Comparison of ENCODE assay signal across 23 cellular contexts in genomic region chr21:46427516-46427915, GRCh38. TPM values are rescaled to one million over a fixed set of nuclear protein-coding genes. Genes with fewer than 3 reads are reported as not detected.
DNase-seq lines count a peak whose midpoint lies in the region; ATAC-seq, FAIRE-seq and TF ChIP-seq lines count a peak whose summit lies in the region.
"Had no signal": no experiment of that assay in that cellular context is flagged by ENCODE, and none has a peak within 500 bp of the region (broad histone marks: within the 10 kb centered on the region; RNA-seq: fewer than 3 reads in every experiment).

No MANE protein-coding gene starts in this region.

- no peak overlapping the region for H3K4me2 ChIP-seq in H1 (ENCODE audit: insufficient read depth in 1 of 2, low read depth in 2 of 2, low read length in 2 of 2)
- no peak overlapping the region for H3K4me2 ChIP-seq in neuronal stem cell (ENCODE audit: insufficient read depth, low read length, poor library complexity, severe bottlenecking)

- H3K23ac ChIP-seq in H1 (ENCODE audit: insufficient read length) (no peak overlapping the region), neuronal stem cell (ENCODE audit: low read depth, low read length, poor library complexity) (no peak overlapping the region)

- H3K4me1 ChIP-seq in H1 (replicated peaks in 1 of 4; ENCODE audit: control insufficient read depth in 3 of 4, insufficient read depth in 4 of 4, low read length in 3 of 4): peaks cover 0 to 9% (median 6%) of the 10 kb centered on the region in 4 experiments; a peak in 4 of 7 replicates
- peaks cover 2 to 3% of the 10 kb centered on the region in 2 donors for H3K4me1 ChIP-seq in neuronal stem cell (ENCODE audit: control insufficient read depth in 2 of 2, insufficient read depth in 1 of 2, low read depth in 1 of 2, low read length in 2 of 2)

- H4K8ac ChIP-seq in H1 (ENCODE audit: extremely low read depth, insufficient read depth, low read length): peak overlapping the region; percentile 16
- no peak overlapping the region for H4K8ac ChIP-seq in neuronal stem cell (ENCODE audit: low read depth, low read length)

- no peaks in the 10 kb centered on the region for H3K9me3 Mint-ChIP-seq in activated naive CD4-positive, alpha-beta T cell treated with anti-CD3 and anti-CD28 coated beads, Interleukin-2, amount 10 ng/mL, durations not matched to agents 7 days and 5 days
- no peaks in the 10 kb centered on the region for H3K9me3 Mint-ChIP-seq in WTC11
- H3K9me3 Mint-ChIP-seq: HFFc6 had no signal

- H3K18ac ChIP-seq in H1 (ENCODE audit: extremely low read depth, low read length) (no peak overlapping the region), neuronal stem cell (ENCODE audit: low read length) (no peak overlapping the region)

- DNase-seq in activated naive CD4-positive, alpha-beta T cell treated with anti-CD3 and anti-CD28 coated beads, Interleukin-2, amount 10 ng/mL, durations not matched to agents 7 days and 5 days: no peak
- DNase-seq in activated naive CD4-positive, alpha-beta T cell (lab: John Stamatoyannopoulos, UW): no peak
- DNase-seq in WTC11 (ENCODE audit: low spot score) (no peak), H1 (ENCODE audit: low read depth in 1 of 2, low spot score in 2 of 2) (no peak), neuronal stem cell (ENCODE audit: low spot score) (no peak), retina (no peak)
- DNase-seq in stimulated activated naive CD4-positive, alpha-beta T cell treated with Interleukin-2 at 50 U/mL for 16 hours (lab: John Stamatoyannopoulos, UW): no peak
- DNase-seq: 8988T, Calu3, DMS79 treated with DMSO at 0.1 percent for 48 hours, GOT3, HFFc6, IMR-90, NCI-H1417 treated with DMSO at 0.1 percent for 48 hours, NCI-H187 treated with DMSO at 0.1 percent for 48 hours, NCI-H226, NCI-H524, NCI-H82, OCI-M1, SHP77 treated with DMSO at 0.1 percent for 48 hours had no signal

- H3K36me3 ChIP-seq in H1 (ENCODE audit: control insufficient read depth in 2 of 4, insufficient read depth in 4 of 4, low read length in 3 of 4) (peaks cover 14 to 40% (median 25%) of the 10 kb centered on the region in 4 experiments), neuronal stem cell (replicated peaks in 1 of 2; ENCODE audit: control insufficient read depth in 2 of 2, insufficient read depth in 2 of 2, low read length in 2 of 2) (peaks cover 43 to 78% of the 10 kb centered on the region in 2 donors)

- TF ChIP-seq EP300 in H1 (IDR thresholded peaks at IDR 0.05; ENCODE audit: borderline replicate concordance in 1 of 2, low read depth in 2 of 2, low read length in 2 of 2): no peak

- no peak overlapping the region for H2AK5ac ChIP-seq in H1 (ENCODE audit: low read depth, low read length)
- H2AK5ac ChIP-seq in neuronal stem cell (ENCODE audit: low read depth, low read length): no peak overlapping the region

- CTCF ChIA-PET in activated naive CD4-positive, alpha-beta T cell treated with anti-CD3 and anti-CD28 coated beads, Interleukin-2, amount 10 ng/mL, durations not matched to agents 7 days and 5 days (lab: Charles Lee): no interaction called here
- CTCF ChIA-PET in WTC11 (lab: Charles Lee) (no interaction called here), H1 (lab: Charles Lee; ENCODE audit: partially characterized antibody) (no interaction called here)

- 95% methylated on average over 12 of the region's 14 CpGs; no CpG with 5 or more reads in 1 of the 2 experiments for WGBS in H1 (ENCODE audit: extremely low coverage in 1 of 2, insufficient coverage in 1 of 2, insufficient read length in 1 of 2, insufficient replicate concordance in 2 of 2, low coverage in 1 of 2, low lambda C conversion rate in 2 of 2, missing lambda C conversion rate in 1 of 2), 2 experiments
- no CpG with 5 or more reads among the region's 14 CpGs for WGBS in neuronal stem cell (ENCODE audit: extremely low coverage in 2 of 2, insufficient read length in 2 of 2, insufficient replicate concordance in 1 of 2), 2 donors

- peak overlapping the region; percentile 65 for H3K27ac Mint-ChIP-seq in activated naive CD4-positive, alpha-beta T cell treated with anti-CD3 and anti-CD28 coated beads, Interleukin-2, amount 10 ng/mL, durations not matched to agents 7 days and 5 days
- 0 out of 2 replicates have a peak overlapping the region, but pooled peaks have one; percentile 68 for H3K27ac Mint-ChIP-seq in WTC11
- H3K27ac Mint-ChIP-seq: B cell, HFFc6 had no signal

- H3K27me3 ChIP-seq in H1 (replicated peaks in 1 of 4; ENCODE audit: control insufficient read depth in 3 of 4, extremely low read depth in 1 of 4, insufficient read depth in 3 of 4, low read length in 3 of 4) (no peaks in the 10 kb centered on the region), neuronal stem cell (ENCODE audit: control insufficient read depth in 3 of 3, insufficient read depth in 3 of 3, low read depth in 1 of 3, low read length in 3 of 3) (no peaks in the 10 kb centered on the region)

- H3K4ac ChIP-seq in H1 (replicated peaks; ENCODE audit: insufficient read length, low read depth, low read length) (no peak overlapping the region), neuronal stem cell (ENCODE audit: low read length) (no peak overlapping the region)

- H2BK15ac ChIP-seq in H1 (ENCODE audit: low read length): no peak overlapping the region
- no peak overlapping the region for H2BK15ac ChIP-seq in neuronal stem cell (ENCODE audit: low read length)

- peaks cover 37% of the 10 kb centered on the region for H3K36me3 Mint-ChIP-seq in activated naive CD4-positive, alpha-beta T cell treated with anti-CD3 and anti-CD28 coated beads, Interleukin-2, amount 10 ng/mL, durations not matched to agents 7 days and 5 days
- H3K36me3 Mint-ChIP-seq in WTC11: peaks cover 26% of the 10 kb centered on the region

- TF ChIP-seq RAD21 in H1 (IDR thresholded peaks at IDR 0.05 in 1 of 2, conservative IDR thresholded peaks at IDR 0.05 in 1 of 2; ENCODE audit: low read depth in 2 of 2, low read length in 2 of 2): no peak

- H3K79me2 ChIP-seq in H1 (ENCODE audit: control insufficient read depth in 1 of 2, insufficient read depth in 2 of 2, low read length in 2 of 2): no peaks in the 10 kb centered on the region

- H3K4me3 ChIP-seq in H1 (ENCODE audit: extremely low read depth in 1 of 4, insufficient read depth in 2 of 4, low read depth in 3 of 4, low read length in 4 of 4): no peak overlapping the region
- no peak overlapping the region for H3K4me3 ChIP-seq in neuronal stem cell (ENCODE audit: low read length in 2 of 2)

- H2BK5ac ChIP-seq in H1 (ENCODE audit: low read depth, low read length) (0 out of 2 replicates have a peak overlapping the region, but pooled peaks have one; percentile 12), neuronal stem cell (ENCODE audit: low read length) (no peak overlapping the region)

- no peaks in the 10 kb centered on the region for H3K27me3 Mint-ChIP-seq in activated naive CD4-positive, alpha-beta T cell treated with anti-CD3 and anti-CD28 coated beads, Interleukin-2, amount 10 ng/mL, durations not matched to agents 7 days and 5 days
- H3K27me3 Mint-ChIP-seq in WTC11 (ENCODE audit: low read depth): no peaks in the 10 kb centered on the region; the same call in 1 of the 2 replicates
- H3K27me3 Mint-ChIP-seq: B cell had no signal

- H4K91ac ChIP-seq in H1 (replicated peaks; ENCODE audit: insufficient read length, low read length): no peak overlapping the region
- no peak overlapping the region for H4K91ac ChIP-seq in neuronal stem cell (ENCODE audit: low read depth, low read length, poor library complexity)

- H2AFZ ChIP-seq in H1 (ENCODE audit: low read length) (no peak overlapping the region), neuronal stem cell (ENCODE audit: low read length) (no peak overlapping the region)

- H3K79me1 ChIP-seq in H1 (ENCODE audit: low read depth, low read length) (no peaks in the 10 kb centered on the region), neuronal stem cell (ENCODE audit: low read depth, low read length) (peaks cover 2% of the 10 kb centered on the region)

- H4K20me1 ChIP-seq in H1 (replicated peaks in 1 of 2; ENCODE audit: control insufficient read depth in 1 of 2, insufficient read depth in 2 of 2, low read length in 2 of 2): peaks cover 0 to 3% of the 10 kb centered on the region in 2 experiments

- H4K5ac ChIP-seq in H1 (ENCODE audit: insufficient read length, low read depth, low read length): no peak overlapping the region

- no peak for TF ChIP-seq POLR2A in H1 (IDR thresholded peaks at IDR 0.05; ENCODE audit: control extremely low read depth in 1 of 2, low read depth in 2 of 2, low read length in 2 of 2)

- POLR2A ChIA-PET in WTC11 (lab: Charles Lee): no interaction called here
- POLR2A ChIA-PET in H1 (lab: Charles Lee; ENCODE audit: partially characterized antibody): no interaction called here

- no peak for ATAC-seq in WTC11
- ATAC-seq in HG03521 (IDR thresholded peaks at IDR 0.05; ENCODE audit: unreplicated experiment): no peak

- no peak overlapping the region for H2BK120ac ChIP-seq in H1 (replicated peaks; ENCODE audit: low read depth, low read length)
- H2BK120ac ChIP-seq in neuronal stem cell (ENCODE audit: low read depth, low read length): no peak overlapping the region

- H2BK20ac ChIP-seq in H1 (ENCODE audit: low read length): no peak overlapping the region

- H2BK12ac ChIP-seq in H1 (ENCODE audit: low read depth, low read length) (no peak overlapping the region), neuronal stem cell (ENCODE audit: low read length) (no peak overlapping the region)

- no peak for TF ChIP-seq CTCF in WTC11 (IDR thresholded peaks at IDR 0.05)
- no peak for TF ChIP-seq CTCF in H1 (IDR thresholded peaks at IDR 0.05; ENCODE audit: control extremely low read depth in 1 of 3, insufficient read depth in 1 of 3, low read depth in 1 of 3, low read length in 3 of 3)

- no peak overlapping the region for H3K56ac ChIP-seq in H1 (replicated peaks; ENCODE audit: insufficient read length, low read depth, low read length)

- H3K9me3 ChIP-seq in H1 (ENCODE audit: insufficient read depth in 2 of 2, low read depth in 1 of 2, low read length in 1 of 2): no peaks in the 10 kb centered on the region
- H3K9me3 ChIP-seq in neuronal stem cell (replicated peaks in 1 of 2; ENCODE audit: control insufficient read depth in 2 of 2, insufficient read depth in 1 of 2, low read depth in 1 of 2, low read length in 2 of 2): no peaks in the 10 kb centered on the region

- peaks cover 25% of the 10 kb centered on the region for H3K4me1 Mint-ChIP-seq in activated naive CD4-positive, alpha-beta T cell treated with anti-CD3 and anti-CD28 coated beads, Interleukin-2, amount 10 ng/mL, durations not matched to agents 7 days and 5 days
- peaks cover 23% of the 10 kb centered on the region for H3K4me1 Mint-ChIP-seq in WTC11

- no peak for FAIRE-seq in H1 (lab: Jason Lieb, UNC)

- no peak overlapping the region for H3K4me3 Mint-ChIP-seq in activated naive CD4-positive, alpha-beta T cell treated with anti-CD3 and anti-CD28 coated beads, Interleukin-2, amount 10 ng/mL, durations not matched to agents 7 days and 5 days
- H3K4me3 Mint-ChIP-seq in WTC11: no peak overlapping the region
- H3K4me3 Mint-ChIP-seq: B cell, HFFc6 had no signal

- H3K27ac ChIP-seq in H1 (ENCODE audit: low read depth, low read length) (no peak overlapping the region), neuronal stem cell (replicated peaks; ENCODE audit: low read length) (no peak overlapping the region)
- H3K27ac ChIP-seq: HL-60 had no signal

- 0 out of 2 replicates have a peak, but pooled peaks cover 2% of the 10 kb centered on the region for H3K23me2 ChIP-seq in H1 (ENCODE audit: low read depth, low read length)

- H3K14ac ChIP-seq in H1 (ENCODE audit: insufficient read length) (no peak overlapping the region), neuronal stem cell (ENCODE audit: low read length) (no peak overlapping the region)

- H3K9ac ChIP-seq in H1 (replicated peaks in 1 of 4; ENCODE audit: extremely low read depth in 1 of 4, low read depth in 3 of 4, low read length in 3 of 4) (no peak overlapping the region), neuronal stem cell (ENCODE audit: low read depth, low read length, poor library complexity) (peak overlapping the region; percentile 30)

RNA-seq across cellular contexts. Expression of gene DIP2A, which starts 31.2 kb away (rescaled TPM):
- 36.7 to 39.4 TPM (median 38.8 TPM) in 3 replicates for total RNA-seq in WTC11 (2021)
- total RNA-seq in H1 (2021; fragmentation: NEBNext Ultra II Directional; extraction: Animal tissue kit (Norgen Biotek cat#: 25700)): 24.4 and 27.1 TPM in 2 replicates
- 16.0 and 23.2 TPM in 2 replicates for polyA plus RNA-seq in H1 (2011; rRNA removed)
- 26.8 TPM for polyA plus RNA-seq in H1 (2011; cell fraction: cytosol; rRNA removed)
- polyA plus RNA-seq in H1 (2011; cell fraction: nucleus; rRNA removed): 86.2 TPM
- polyA plus RNA-seq in H1 (2012, experiment 1 of 2): 17.7 to 23.0 TPM (median 21.3 TPM) in 4 replicates
- polyA plus RNA-seq in H1 (2012, experiment 2 of 2): 5.8 TPM
- 11.7 TPM for polyA plus RNA-seq in H1 (2013, experiment 1 of 2)
- 10.8 TPM for polyA plus RNA-seq in H1 (2013, experiment 2 of 2)
- polyA minus RNA-seq in H1 (2011; rRNA and poly(A)+ RNA removed): 35.7 and 43.9 TPM in 2 replicates
- polyA minus RNA-seq in H1 (2011; cell fraction: cytosol; rRNA and poly(A)+ RNA removed): 31.7 TPM
- 62.1 TPM for polyA minus RNA-seq in H1 (2011; cell fraction: nucleus; rRNA and poly(A)+ RNA removed)
- 24.0 TPM for polyA plus RNA-seq in neuronal stem cell (2013, experiment 1 of 2)
- polyA plus RNA-seq in neuronal stem cell (2013, experiment 2 of 2): 24.5 TPM
